Comparison of ENCODE assay signal across 8 cellular contexts in genomic region chr15:22838292-22839042, GRCh38. TPM values are rescaled to one million over a fixed set of nuclear protein-coding genes. Genes with fewer than 3 reads are reported as not detected.
A peak's percentile ranks its signal among the peaks of the same experiment; 100 is the strongest.
DNase-seq lines count a peak whose midpoint lies in the region; ATAC-seq, FAIRE-seq and TF ChIP-seq lines count a peak whose summit lies in the region.

NIPA2 (plus strand) TSS chr15:22838666; CDS start chr15:22851732, 13,066 bp downstream.

- ATAC-seq in GM19395 (IDR thresholded peaks at IDR 0.05; ENCODE audit: unreplicated experiment) (peak; percentile 82), HG03565 (IDR thresholded peaks at IDR 0.05; ENCODE audit: unreplicated experiment) (peak; percentile 71), HepG2 (peak; percentile 98)

- H3K4me2 ChIP-seq in HepG2 (ENCODE audit: low read depth, low read length), result peak within 1 kb of the TSS; percentile 80

- H3K9ac ChIP-seq in HepG2 (ENCODE audit: insufficient read depth, low read depth, low read length), result peak within 1 kb of the TSS; percentile 94

- in situ Hi-C loops in HepG2 (cut with HindIII; ENCODE audit: extremely low pct_ligation_motif_present, low pct_unique_long_range_greater_than_20kb), result no loop called here

- no peak for TF ChIP-seq RAD21 in HepG2 (CRISPR knock-in tag; IDR thresholded peaks at IDR 0.05)

- no CpG with 5 or more reads among the region's 83 CpGs for WGBS in HepG2 (ENCODE audit: low lambda C conversion rate)

- TF ChIP-seq CTCF in C4-2B (conservative IDR thresholded peaks at IDR 0.05), result no peak; the same call in 1 of the 2 replicates
- TF ChIP-seq CTCF in HepG2 (CRISPR knock-in tag; IDR thresholded peaks at IDR 0.05), result peak; percentile 35

- peak; percentile 83 to 87 for TF ChIP-seq POLR2A in HepG2 (IDR thresholded peaks at IDR 0.05; ENCODE audit: insufficient read depth in 1 of 2, low read depth in 2 of 2, low read length in 2 of 2)

- H3K27me3 ChIP-seq in HepG2 (ENCODE audit: control insufficient read depth in 1 of 2, insufficient read depth in 2 of 2, low read length in 2 of 2), result no peaks in the 10 kb centered on the region; a peak in 2 of 5 replicates

- peak within 1 kb of the TSS; percentile 93 for H3K27ac ChIP-seq in C4-2B
- H3K27ac ChIP-seq in HepG2 (ENCODE audit: extremely low read length, insufficient read depth, low read length), result peak within 1 kb of the TSS; percentile 86

- peak within 1 kb of the TSS; percentile 79 to 100 (median 91) for H3K4me3 ChIP-seq in HepG2 (replicated peaks in 1 of 3; ENCODE audit: insufficient read depth in 1 of 3, low read depth in 2 of 3, low read length in 3 of 3)

- no peak within 1 kb of the TSS for H2AFZ ChIP-seq in HepG2 (ENCODE audit: low read length)

- H4K20me1 ChIP-seq in HepG2 (ENCODE audit: insufficient read depth, low read length), result 0 out of 2 replicates have a peak, but pooled peaks cover 3% of the 10 kb centered on the region

- H3K9me3 ChIP-seq in HepG2 (ENCODE audit: low read length), result no peaks in the 10 kb centered on the region

- CTCF ChIA-PET in HepG2 (lab: Yijun Ruan, JAX; ENCODE audit: low intra/inter-chr PET ratio, low total read pairs), result no interaction called here

- BruUV-seq in HepG2 (replicated peaks; lab: Mats Ljungman, UMichigan), result no TSS peak

- TF ChIP-seq EP300 in HepG2 (IDR thresholded peaks at IDR 0.05; ENCODE audit: low read depth in 2 of 2, low read length in 2 of 2) (no peak), HepG2 (CRISPR knock-in tag; IDR thresholded peaks at IDR 0.05; ENCODE audit: borderline replicate concordance) (no peak)

- no peak for FAIRE-seq in HepG2 (lab: Jason Lieb, UNC)

- DNase-seq in NCI-H774 (lab: John Stamatoyannopoulos, UW) (peak; percentile 98), dermis blood vessel endothelial cell (peak; percentile 99), HepG2 (ENCODE audit: low spot score) (peak; percentile 92)
- peak; percentile 97 to 98 for DNase-seq in activated CD4-positive, alpha-beta T cell treated with anti-CD3 and anti-CD28 coated beads, Interleukin-2, amount 50 U/mL, for 4 hours
- DNase-seq in stimulated activated CD4-positive, alpha-beta T cell treated with anti-CD3 and anti-CD28 coated beads, Interleukin-4, amount 100 ng/mL, for 1 hour, result peak; percentile 98

- POLR2A ChIA-PET in HepG2 (lab: Yijun Ruan, JAX), result interaction anchor here (0.7 kb wide), 2 partner anchors 12 to 52 kb away, joined by 3 read pairs; partner anchors contain the start of gene NIPA1

- peaks cover 34% of the 10 kb centered on the region for H3K4me1 ChIP-seq in HepG2 (ENCODE audit: insufficient read depth, low read length)

- H3K36me3 ChIP-seq in HepG2 (replicated peaks in 1 of 2; ENCODE audit: control insufficient read depth in 1 of 2, insufficient read depth in 2 of 2, low read length in 2 of 2), result 0 out of 5 replicates have a peak, but pooled peaks cover 0 to 8% of the 10 kb centered on the region in 2 experiments

- peaks cover 36% of the 10 kb centered on the region for H3K79me2 ChIP-seq in HepG2 (ENCODE audit: insufficient read depth, low read length)

- intact Hi-C loops in HepG2 (cut with micrococcal nuclease; ENCODE audit: unreplicated experiment), result loop anchor here (10.0 kb wide), 1 partner anchor 136 kb away; no protein-coding TSS in a partner anchor

TF ChIP-seq in HepG2, 621 proteins besides CTCF, POLR2A, EP300 and RAD21 (continues in another document):
- TF ChIP-seq, protein P1, sequence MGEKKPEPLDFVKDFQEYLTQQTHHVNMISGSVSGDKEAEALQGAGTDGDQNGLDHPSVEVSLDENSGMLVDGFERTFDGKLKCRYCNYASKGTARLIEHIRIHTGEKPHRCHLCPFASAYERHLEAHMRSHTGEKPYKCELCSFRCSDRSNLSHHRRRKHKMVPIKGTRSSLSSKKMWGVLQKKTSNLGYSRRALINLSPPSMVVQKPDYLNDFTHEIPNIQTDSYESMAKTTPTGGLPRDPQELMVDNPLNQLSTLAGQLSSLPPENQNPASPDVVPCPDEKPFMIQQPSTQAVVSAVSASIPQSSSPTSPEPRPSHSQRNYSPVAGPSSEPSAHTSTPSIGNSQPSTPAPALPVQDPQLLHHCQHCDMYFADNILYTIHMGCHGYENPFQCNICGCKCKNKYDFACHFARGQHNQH (CRISPR knock-in tag; IDR thresholded peaks at IDR 0.05), result 0 out of 2 replicates have a peak, but pooled peaks have one; percentile 43
- TF ChIP-seq ZNF577 (CRISPR knock-in tag; IDR thresholded peaks at IDR 0.05; ENCODE audit: borderline replicate concordance, low read depth), result no peak
- no peak for TF ChIP-seq RARG (CRISPR knock-in tag; IDR thresholded peaks at IDR 0.05; ENCODE audit: low read depth)
- no peak for TF ChIP-seq ZNF790 (CRISPR knock-in tag; IDR thresholded peaks at IDR 0.05; ENCODE audit: borderline replicate concordance)
- TF ChIP-seq, protein P2, sequence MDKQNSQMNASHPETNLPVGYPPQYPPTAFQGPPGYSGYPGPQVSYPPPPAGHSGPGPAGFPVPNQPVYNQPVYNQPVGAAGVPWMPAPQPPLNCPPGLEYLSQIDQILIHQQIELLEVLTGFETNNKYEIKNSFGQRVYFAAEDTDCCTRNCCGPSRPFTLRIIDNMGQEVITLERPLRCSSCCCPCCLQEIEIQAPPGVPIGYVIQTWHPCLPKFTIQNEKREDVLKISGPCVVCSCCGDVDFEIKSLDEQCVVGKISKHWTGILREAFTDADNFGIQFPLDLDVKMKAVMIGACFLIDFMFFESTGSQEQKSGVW (CRISPR knock-in tag; IDR thresholded peaks at IDR 0.05; ENCODE audit: borderline replicate concordance), result no peak
- TF ChIP-seq, protein P3, sequence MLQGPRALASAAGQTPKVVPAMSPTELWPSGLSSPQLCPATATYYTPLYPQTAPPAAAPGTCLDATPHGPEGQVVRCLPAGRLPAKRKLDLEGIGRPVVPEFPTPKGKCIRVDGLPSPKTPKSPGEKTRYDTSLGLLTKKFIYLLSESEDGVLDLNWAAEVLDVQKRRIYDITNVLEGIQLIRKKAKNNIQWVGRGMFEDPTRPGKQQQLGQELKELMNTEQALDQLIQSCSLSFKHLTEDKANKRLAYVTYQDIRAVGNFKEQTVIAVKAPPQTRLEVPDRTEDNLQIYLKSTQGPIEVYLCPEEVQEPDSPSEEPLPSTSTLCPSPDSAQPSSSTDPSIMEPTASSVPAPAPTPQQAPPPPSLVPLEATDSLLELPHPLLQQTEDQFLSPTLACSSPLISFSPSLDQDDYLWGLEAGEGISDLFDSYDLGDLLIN (CRISPR knock-in tag; IDR thresholded peaks at IDR 0.05; ENCODE audit: borderline replicate concordance), result no peak
- no peak for TF ChIP-seq THYN1 (CRISPR knock-in tag; IDR thresholded peaks at IDR 0.05; ENCODE audit: borderline replicate concordance, low read depth)
- TF ChIP-seq TEAD2 (CRISPR knock-in tag; IDR thresholded peaks at IDR 0.05), result no peak
- no peak for TF ChIP-seq ZBTB7A (CRISPR knock-in tag; IDR thresholded peaks at IDR 0.05)
- TF ChIP-seq ZNF788 (CRISPR knock-in tag; IDR thresholded peaks at IDR 0.05; ENCODE audit: borderline replicate concordance), result peak; percentile 94
- no peak for TF ChIP-seq ZNF713 (CRISPR knock-in tag; IDR thresholded peaks at IDR 0.05)
- TF ChIP-seq RCOR2 (CRISPR knock-in tag; IDR thresholded peaks at IDR 0.05), result no peak
- no peak for TF ChIP-seq ZNF20 (CRISPR knock-in tag; IDR thresholded peaks at IDR 0.05)
- TF ChIP-seq ZNF121 (CRISPR knock-in tag; IDR thresholded peaks at IDR 0.05), result no peak; the same call in 1 of the 2 replicates
- TF ChIP-seq ZNF761 (CRISPR knock-in tag; conservative IDR thresholded peaks at IDR 0.05), result no peak
- TF ChIP-seq HIVEP1 (CRISPR knock-in tag; IDR thresholded peaks at IDR 0.05), result no peak

RNA-seq across cellular contexts. Expression of gene NIPA2, which starts in this region (rescaled TPM):
- 40.8 and 110 TPM in 2 replicates for total RNA-seq in dermis blood vessel endothelial cell
- 56.2 and 57.9 TPM in 2 replicates for total RNA-seq in HepG2 (2016; rRNA removed; fragmentation: Illumina TruSeq; extraction: Trizol)
- 16.9 and 19.3 TPM in 2 replicates for total RNA-seq in HepG2 (2016; cell fraction: cytosol; rRNA removed; fragmentation: Illumina TruSeq; extraction: Trizol; ENCODE audit: low read depth)
- 53.7 and 60.6 TPM in 2 replicates for total RNA-seq in HepG2 (2016; cell fraction: insoluble cytoplasmic fraction; rRNA removed; fragmentation: Illumina TruSeq; extraction: Trizol)
- total RNA-seq in HepG2 (2016; cell fraction: membrane; rRNA removed; fragmentation: Illumina TruSeq; extraction: Trizol), result 53.0 and 67.7 TPM in 2 replicates
- total RNA-seq in HepG2 (2016; cell fraction: nucleus; rRNA removed; fragmentation: Illumina TruSeq; extraction: Trizol), result 35.8 and 40.9 TPM in 2 replicates
- 25.9 and 29.0 TPM in 2 replicates for polyA plus RNA-seq in HepG2 (2011; rRNA removed)
- 19.4 and 31.7 TPM in 2 replicates for polyA plus RNA-seq in HepG2 (2011; cell fraction: cytosol; rRNA removed)
- polyA plus RNA-seq in HepG2 (2011; cell fraction: nucleus; rRNA removed), result 12.0 and 15.0 TPM in 2 replicates
- 31.0 and 35.1 TPM in 2 replicates for polyA plus RNA-seq in HepG2 (2012)
- 17.3 and 25.8 TPM in 2 replicates for polyA plus RNA-seq in HepG2 (2016; cell fraction: cytosol; fragmentation: Illumina TruSeq; extraction: Trizol; ENCODE audit: low read depth)
- polyA plus RNA-seq in HepG2 (2016; cell fraction: insoluble cytoplasmic fraction; fragmentation: Illumina TruSeq; extraction: Trizol; ENCODE audit: low read depth), result 56.7 and 62.3 TPM in 2 replicates
- polyA plus RNA-seq in HepG2 (2016; cell fraction: membrane; fragmentation: Illumina TruSeq; extraction: Trizol; ENCODE audit: low read depth), result 43.6 and 55.5 TPM in 2 replicates
- 53.5 and 56.8 TPM in 2 replicates for polyA plus RNA-seq in HepG2 (2016; cell fraction: nucleus; fragmentation: Illumina TruSeq; extraction: Trizol; ENCODE audit: insufficient read depth, low read depth)
- 32.3 and 59.0 TPM in 2 replicates for polyA minus RNA-seq in HepG2 (2011; rRNA and poly(A)+ RNA removed; ENCODE audit: low replicate concordance)
- polyA minus RNA-seq in HepG2 (2011; cell fraction: cytosol; rRNA and poly(A)+ RNA removed), result 24.4 and 31.8 TPM in 2 replicates
- 29.0 and 33.6 TPM in 2 replicates for polyA minus RNA-seq in HepG2 (2011; cell fraction: nucleus; rRNA and poly(A)+ RNA removed)

Comparison
In these comparisons a context has a peak if more than half of its experiments do, and no peak if none do; other contexts are left out.
1. Peak in every context shown above with its lines: DNase-seq, ATAC-seq, H3K4me3 ChIP-seq and H3K27ac ChIP-seq.